26 cellular contexts compared by ENCODE assay signal in genomic region chr6:16939839-16940238, GRCh38.
"Had no signal": no experiment of that assay in that cellular context is flagged by ENCODE, and none has a peak within 500 bp of the region (broad histone marks: within the 10 kb centered on the region; RNA-seq: fewer than 3 reads in every experiment).

No MANE protein-coding gene starts in this region.

- H3K9me3 ChIP-seq: left ventricle myocardium inferior, ovary, right atrium auricular region, right lobe of liver, stomach, testis, thyroid gland, transverse colon, upper lobe of left lung had no signal

- H3K27me3 ChIP-seq: ovary, right atrium auricular region, right lobe of liver, stomach, testis, thyroid gland, transverse colon, upper lobe of left lung had no signal

- DNase-seq: head of caudate nucleus; hippocampal formation; immature natural killer cell; kidney; left colon; left ventricle myocardium inferior; midbrain; naive B cell; natural killer cell; ovary; right lobe of liver; stimulated activated CD4-positive, alpha-beta T cell treated with anti-CD3 and anti-CD28 coated beads, Interleukin-12 subunit alpha, Interleukin-12 subunit beta, amount 100 ng/mL, for 4 hours; stimulated activated CD4-positive, alpha-beta T cell treated with anti-CD3 and anti-CD28 coated beads, Interleukin-15, amount 100 ng/mL, for 24 hours; stimulated activated CD4-positive, alpha-beta T cell treated with anti-CD3 and anti-CD28 coated beads, Interleukin-2, amount 100 ng/mL, for 24 hours; stimulated activated CD4-positive, alpha-beta T cell treated with anti-CD3 and anti-CD28 coated beads, Interleukin-4, amount 100 ng/mL, for 1 hour; stimulated activated naive B cell treated with anti-CD40 and anti-IgM and Interleukin-4, amounts not matched to agents 10 μg/mL and 1 μg/mL and 100 μg/mL, for 72 hours; stimulated activated naive CD8-positive, alpha-beta T cell treated with anti-CD3 and anti-CD28 coated beads, Interleukin-15, Interleukin-2, amounts not matched to agents 100 U/mL and 50 U/mL, for 24 hours; stomach; testis; thyroid gland; transverse colon had no signal

- ATAC-seq: left colon; natural killer cell; right lobe of liver; stimulated activated naive B cell treated with anti-CD40 and anti-IgM and Interleukin-4, amounts not matched to agents 10 μg/mL and 1 μg/mL and 100 μg/mL, for 72 hours; stimulated activated naive CD8-positive, alpha-beta T cell treated with anti-CD3 and anti-CD28 coated beads, Interleukin-15, Interleukin-2, amounts not matched to agents 100 U/mL and 50 U/mL, for 24 hours had no signal

- H3K27ac ChIP-seq: left ventricle myocardium inferior, ovary, right atrium auricular region, right lobe of liver, skin epidermis, stomach, testis, thyroid gland, transverse colon, upper lobe of left lung had no signal

- H3K36me3 ChIP-seq: left ventricle myocardium inferior, ovary, right atrium auricular region, right lobe of liver, stomach, thyroid gland, transverse colon, upper lobe of left lung had no signal

- H3K4me1 ChIP-seq: left ventricle myocardium inferior, right atrium auricular region, right lobe of liver, stomach, testis, thyroid gland, transverse colon had no signal

- H3K4me3 ChIP-seq: left ventricle myocardium inferior, ovary, right atrium auricular region, right lobe of liver, skin epidermis, stomach, testis, thyroid gland, transverse colon, upper lobe of left lung had no signal

- FAIRE-seq: islet of Langerhans, kidney, urothelium cell line had no signal
